1 cellular context compared by ENCODE assay signal in the genomic region with DNA sequence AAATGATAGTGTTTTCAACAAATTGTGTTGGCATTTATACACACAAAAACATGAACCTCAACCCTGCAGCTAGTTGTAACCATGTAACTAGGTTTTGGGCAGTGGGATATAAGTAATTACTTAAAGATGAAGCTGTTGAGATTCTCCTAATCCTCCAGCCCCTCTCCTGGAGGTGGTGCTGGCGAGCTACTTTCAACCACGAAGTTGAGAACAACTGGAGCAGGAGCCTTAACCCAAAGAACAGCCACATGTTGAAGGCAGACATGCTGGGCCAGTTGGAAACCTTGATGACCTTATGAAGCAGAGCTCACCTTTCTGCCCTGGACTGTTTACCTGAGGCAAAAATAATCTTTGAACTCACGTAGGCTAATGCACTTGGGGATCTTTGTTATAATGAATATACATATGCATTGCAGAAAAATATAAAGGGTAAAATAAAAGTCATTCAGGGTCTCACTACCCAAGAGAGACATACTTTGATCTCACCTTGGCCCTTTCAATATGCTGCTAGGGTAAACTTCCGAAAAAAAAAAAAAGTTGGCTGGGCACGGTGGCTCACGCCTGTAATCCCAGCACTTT.
A peak's percentile ranks its signal among the peaks of the same experiment; 100 is the strongest.
TF ChIP-seq lines count a peak whose summit lies in the region.

No MANE protein-coding gene starts in this region.

TF ChIP-seq in HepG2, 621 proteins besides CTCF, POLR2A, EP300 and RAD21 (continued from another document and continues in another):
- TF ChIP-seq, protein P1, sequence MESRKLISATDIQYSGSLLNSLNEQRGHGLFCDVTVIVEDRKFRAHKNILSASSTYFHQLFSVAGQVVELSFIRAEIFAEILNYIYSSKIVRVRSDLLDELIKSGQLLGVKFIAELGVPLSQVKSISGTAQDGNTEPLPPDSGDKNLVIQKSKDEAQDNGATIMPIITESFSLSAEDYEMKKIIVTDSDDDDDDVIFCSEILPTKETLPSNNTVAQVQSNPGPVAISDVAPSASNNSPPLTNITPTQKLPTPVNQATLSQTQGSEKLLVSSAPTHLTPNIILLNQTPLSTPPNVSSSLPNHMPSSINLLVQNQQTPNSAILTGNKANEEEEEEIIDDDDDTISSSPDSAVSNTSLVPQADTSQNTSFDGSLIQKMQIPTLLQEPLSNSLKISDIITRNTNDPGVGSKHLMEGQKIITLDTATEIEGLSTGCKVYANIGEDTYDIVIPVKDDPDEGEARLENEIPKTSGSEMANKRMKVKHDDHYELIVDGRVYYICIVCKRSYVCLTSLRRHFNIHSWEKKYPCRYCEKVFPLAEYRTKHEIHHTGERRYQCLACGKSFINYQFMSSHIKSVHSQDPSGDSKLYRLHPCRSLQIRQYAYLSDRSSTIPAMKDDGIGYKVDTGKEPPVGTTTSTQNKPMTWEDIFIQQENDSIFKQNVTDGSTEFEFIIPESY (CRISPR knock-in tag; IDR thresholded peaks at IDR 0.05) = 0 out of 2 replicates have a peak, but pooled peaks have one; percentile 31
- TF ChIP-seq ZNF460 (CRISPR knock-in tag; IDR thresholded peaks at IDR 0.05; ENCODE audit: borderline replicate concordance) = no peak
- no peak for TF ChIP-seq BRCA1 (CRISPR knock-in tag; IDR thresholded peaks at IDR 0.05)
- no peak for TF ChIP-seq ZSCAN22 (CRISPR knock-in tag; IDR thresholded peaks at IDR 0.05)
- TF ChIP-seq STAG1 (CRISPR knock-in tag; IDR thresholded peaks at IDR 0.05) = peak; percentile 99
- TF ChIP-seq, protein P2, sequence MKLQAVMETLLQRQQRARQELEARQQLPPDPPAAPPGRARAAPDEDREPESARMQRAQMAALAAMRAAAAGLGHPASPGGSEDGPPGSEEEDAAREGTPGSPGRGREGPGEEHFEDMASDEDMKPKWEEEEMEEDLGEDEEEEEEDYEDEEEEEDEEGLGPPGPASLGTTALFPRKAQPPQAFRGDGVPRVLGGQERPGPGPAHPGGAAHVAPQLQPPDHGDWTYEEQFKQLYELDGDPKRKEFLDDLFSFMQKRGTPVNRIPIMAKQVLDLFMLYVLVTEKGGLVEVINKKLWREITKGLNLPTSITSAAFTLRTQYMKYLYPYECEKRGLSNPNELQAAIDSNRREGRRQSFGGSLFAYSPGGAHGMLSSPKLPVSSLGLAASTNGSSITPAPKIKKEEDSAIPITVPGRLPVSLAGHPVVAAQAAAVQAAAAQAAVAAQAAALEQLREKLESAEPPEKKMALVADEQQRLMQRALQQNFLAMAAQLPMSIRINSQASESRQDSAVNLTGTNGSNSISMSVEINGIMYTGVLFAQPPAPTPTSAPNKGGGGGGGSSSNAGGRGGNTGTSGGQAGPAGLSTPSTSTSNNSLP (IDR thresholded peaks at IDR 0.05; ENCODE audit: low read depth, low read length) = no peak
- TF ChIP-seq SNRNP70 (IDR thresholded peaks at IDR 0.05; ENCODE audit: low read depth, low read length) = no peak
- TF ChIP-seq FOXK2 (IDR thresholded peaks at IDR 0.05) = no peak
- TF ChIP-seq CEBPG (CRISPR knock-in tag; IDR thresholded peaks at IDR 0.05) = peak; percentile 34; the same call in 1 of the 2 replicates
- TF ChIP-seq, protein P3, sequence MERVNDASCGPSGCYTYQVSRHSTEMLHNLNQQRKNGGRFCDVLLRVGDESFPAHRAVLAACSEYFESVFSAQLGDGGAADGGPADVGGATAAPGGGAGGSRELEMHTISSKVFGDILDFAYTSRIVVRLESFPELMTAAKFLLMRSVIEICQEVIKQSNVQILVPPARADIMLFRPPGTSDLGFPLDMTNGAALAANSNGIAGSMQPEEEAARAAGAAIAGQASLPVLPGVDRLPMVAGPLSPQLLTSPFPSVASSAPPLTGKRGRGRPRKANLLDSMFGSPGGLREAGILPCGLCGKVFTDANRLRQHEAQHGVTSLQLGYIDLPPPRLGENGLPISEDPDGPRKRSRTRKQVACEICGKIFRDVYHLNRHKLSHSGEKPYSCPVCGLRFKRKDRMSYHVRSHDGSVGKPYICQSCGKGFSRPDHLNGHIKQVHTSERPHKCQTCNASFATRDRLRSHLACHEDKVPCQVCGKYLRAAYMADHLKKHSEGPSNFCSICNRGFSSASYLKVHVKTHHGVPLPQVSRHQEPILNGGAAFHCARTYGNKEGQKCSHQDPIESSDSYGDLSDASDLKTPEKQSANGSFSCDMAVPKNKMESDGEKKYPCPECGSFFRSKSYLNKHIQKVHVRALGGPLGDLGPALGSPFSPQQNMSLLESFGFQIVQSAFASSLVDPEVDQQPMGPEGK (CRISPR knock-in tag; IDR thresholded peaks at IDR 0.05) = 0 out of 2 replicates have a peak, but pooled peaks have one; percentile 20
- no peak for TF ChIP-seq MTF1 (CRISPR knock-in tag; IDR thresholded peaks at IDR 0.05)
- 0 out of 2 replicates have a peak, but pooled peaks have one; percentile 24 for TF ChIP-seq MEF2D (CRISPR knock-in tag; IDR thresholded peaks at IDR 0.05)
- no peak for TF ChIP-seq NR2F2 (IDR thresholded peaks at IDR 0.05; ENCODE audit: borderline replicate concordance, low read depth)
- no peak for TF ChIP-seq ZNF713 (CRISPR knock-in tag; IDR thresholded peaks at IDR 0.05)
- TF ChIP-seq, protein P4, sequence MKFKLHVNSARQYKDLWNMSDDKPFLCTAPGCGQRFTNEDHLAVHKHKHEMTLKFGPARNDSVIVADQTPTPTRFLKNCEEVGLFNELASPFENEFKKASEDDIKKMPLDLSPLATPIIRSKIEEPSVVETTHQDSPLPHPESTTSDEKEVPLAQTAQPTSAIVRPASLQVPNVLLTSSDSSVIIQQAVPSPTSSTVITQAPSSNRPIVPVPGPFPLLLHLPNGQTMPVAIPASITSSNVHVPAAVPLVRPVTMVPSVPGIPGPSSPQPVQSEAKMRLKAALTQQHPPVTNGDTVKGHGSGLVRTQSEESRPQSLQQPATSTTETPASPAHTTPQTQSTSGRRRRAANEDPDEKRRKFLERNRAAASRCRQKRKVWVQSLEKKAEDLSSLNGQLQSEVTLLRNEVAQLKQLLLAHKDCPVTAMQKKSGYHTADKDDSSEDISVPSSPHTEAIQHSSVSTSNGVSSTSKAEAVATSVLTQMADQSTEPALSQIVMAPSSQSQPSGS (CRISPR knock-in tag; IDR thresholded peaks at IDR 0.05) = peak; percentile 31; the same call in 1 of the 2 replicates
- TF ChIP-seq NKX3-1 (CRISPR knock-in tag; IDR thresholded peaks at IDR 0.05) = no peak
- no peak for TF ChIP-seq ZNF143 (CRISPR knock-in tag; IDR thresholded peaks at IDR 0.05)
- TF ChIP-seq ZSCAN21 (CRISPR knock-in tag; IDR thresholded peaks at IDR 0.05; ENCODE audit: borderline replicate concordance) = no peak
- TF ChIP-seq, protein P5, sequence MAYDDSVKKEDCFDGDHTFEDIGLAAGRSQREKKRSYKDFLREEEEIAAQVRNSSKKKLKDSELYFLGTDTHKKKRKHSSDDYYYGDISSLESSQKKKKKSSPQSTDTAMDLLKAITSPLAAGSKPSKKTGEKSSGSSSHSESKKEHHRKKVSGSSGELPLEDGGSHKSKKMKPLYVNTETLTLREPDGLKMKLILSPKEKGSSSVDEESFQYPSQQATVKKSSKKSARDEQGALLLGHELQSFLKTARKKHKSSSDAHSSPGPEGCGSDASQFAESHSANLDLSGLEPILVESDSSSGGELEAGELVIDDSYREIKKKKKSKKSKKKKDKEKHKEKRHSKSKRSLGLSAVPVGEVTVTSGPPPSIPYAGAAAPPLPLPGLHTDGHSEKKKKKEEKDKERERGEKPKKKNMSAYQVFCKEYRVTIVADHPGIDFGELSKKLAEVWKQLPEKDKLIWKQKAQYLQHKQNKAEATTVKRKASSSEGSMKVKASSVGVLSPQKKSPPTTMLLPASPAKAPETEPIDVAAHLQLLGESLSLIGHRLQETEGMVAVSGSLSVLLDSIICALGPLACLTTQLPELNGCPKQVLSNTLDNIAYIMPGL (CRISPR knock-in tag; IDR thresholded peaks at IDR 0.05; ENCODE audit: borderline replicate concordance in 1 of 2, low read depth in 1 of 2) = peak; percentile 58 to 67; a peak in 3 of 4 replicates
- TF ChIP-seq FOXP1 (IDR thresholded peaks at IDR 0.05) = no peak
- no peak for TF ChIP-seq FOXP1 (CRISPR knock-in tag; IDR thresholded peaks at IDR 0.05)
- no peak for TF ChIP-seq NFIC (IDR thresholded peaks at IDR 0.05; ENCODE audit: low read length)
- no peak for TF ChIP-seq DNMT1 (CRISPR knock-in tag; IDR thresholded peaks at IDR 0.05)
- TF ChIP-seq, protein P6, sequence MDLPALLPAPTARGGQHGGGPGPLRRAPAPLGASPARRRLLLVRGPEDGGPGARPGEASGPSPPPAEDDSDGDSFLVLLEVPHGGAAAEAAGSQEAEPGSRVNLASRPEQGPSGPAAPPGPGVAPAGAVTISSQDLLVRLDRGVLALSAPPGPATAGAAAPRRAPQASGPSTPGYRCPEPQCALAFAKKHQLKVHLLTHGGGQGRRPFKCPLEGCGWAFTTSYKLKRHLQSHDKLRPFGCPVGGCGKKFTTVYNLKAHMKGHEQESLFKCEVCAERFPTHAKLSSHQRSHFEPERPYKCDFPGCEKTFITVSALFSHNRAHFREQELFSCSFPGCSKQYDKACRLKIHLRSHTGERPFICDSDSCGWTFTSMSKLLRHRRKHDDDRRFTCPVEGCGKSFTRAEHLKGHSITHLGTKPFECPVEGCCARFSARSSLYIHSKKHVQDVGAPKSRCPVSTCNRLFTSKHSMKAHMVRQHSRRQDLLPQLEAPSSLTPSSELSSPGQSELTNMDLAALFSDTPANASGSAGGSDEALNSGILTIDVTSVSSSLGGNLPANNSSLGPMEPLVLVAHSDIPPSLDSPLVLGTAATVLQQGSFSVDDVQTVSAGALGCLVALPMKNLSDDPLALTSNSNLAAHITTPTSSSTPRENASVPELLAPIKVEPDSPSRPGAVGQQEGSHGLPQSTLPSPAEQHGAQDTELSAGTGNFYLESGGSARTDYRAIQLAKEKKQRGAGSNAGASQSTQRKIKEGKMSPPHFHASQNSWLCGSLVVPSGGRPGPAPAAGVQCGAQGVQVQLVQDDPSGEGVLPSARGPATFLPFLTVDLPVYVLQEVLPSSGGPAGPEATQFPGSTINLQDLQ (CRISPR knock-in tag; IDR thresholded peaks at IDR 0.05) = no peak
- no peak for TF ChIP-seq NCOR1 (IDR thresholded peaks at IDR 0.05; ENCODE audit: borderline replicate concordance, low read length)
- TF ChIP-seq SSRP1 (CRISPR knock-in tag; IDR thresholded peaks at IDR 0.05) = no peak
- TF ChIP-seq BORCS8-MEF2B (CRISPR knock-in tag; IDR thresholded peaks at IDR 0.05) = no peak
- TF ChIP-seq POLR2G (IDR thresholded peaks at IDR 0.05; ENCODE audit: low read depth, low read length) = no peak
- TF ChIP-seq, protein P7, sequence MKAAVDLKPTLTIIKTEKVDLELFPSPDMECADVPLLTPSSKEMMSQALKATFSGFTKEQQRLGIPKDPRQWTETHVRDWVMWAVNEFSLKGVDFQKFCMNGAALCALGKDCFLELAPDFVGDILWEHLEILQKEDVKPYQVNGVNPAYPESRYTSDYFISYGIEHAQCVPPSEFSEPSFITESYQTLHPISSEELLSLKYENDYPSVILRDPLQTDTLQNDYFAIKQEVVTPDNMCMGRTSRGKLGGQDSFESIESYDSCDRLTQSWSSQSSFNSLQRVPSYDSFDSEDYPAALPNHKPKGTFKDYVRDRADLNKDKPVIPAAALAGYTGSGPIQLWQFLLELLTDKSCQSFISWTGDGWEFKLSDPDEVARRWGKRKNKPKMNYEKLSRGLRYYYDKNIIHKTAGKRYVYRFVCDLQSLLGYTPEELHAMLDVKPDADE (CRISPR knock-in tag; IDR thresholded peaks at IDR 0.05) = no peak
- peak; percentile 98 for TF ChIP-seq SMC3 (IDR thresholded peaks at IDR 0.05; ENCODE audit: low read length)
- TF ChIP-seq ZNF205 (CRISPR knock-in tag; IDR thresholded peaks at IDR 0.05) = no peak
- TF ChIP-seq JDP2 (CRISPR knock-in tag; IDR thresholded peaks at IDR 0.05; ENCODE audit: borderline replicate concordance) = no peak
- no peak for TF ChIP-seq ZNF510 (CRISPR knock-in tag; IDR thresholded peaks at IDR 0.05; ENCODE audit: low read depth)
- TF ChIP-seq ZNF552 (CRISPR knock-in tag; IDR thresholded peaks at IDR 0.05; ENCODE audit: borderline replicate concordance) = no peak
- no peak for TF ChIP-seq MED8 (CRISPR knock-in tag; IDR thresholded peaks at IDR 0.05; ENCODE audit: insufficient replicate concordance)
- no peak for TF ChIP-seq U2AF1 (optimal IDR thresholded peaks at IDR 0.05; ENCODE audit: low read depth, low read length)
- peak; percentile 33; the same call in 1 of the 2 replicates for TF ChIP-seq RXRB (CRISPR knock-in tag; IDR thresholded peaks at IDR 0.05; ENCODE audit: borderline replicate concordance)
- TF ChIP-seq TOPORS (CRISPR knock-in tag; IDR thresholded peaks at IDR 0.05) = no peak
- TF ChIP-seq POLR2AphosphoS5 (IDR thresholded peaks at IDR 0.05; ENCODE audit: low read depth, low read length) = no peak
- TF ChIP-seq ZSCAN25 (CRISPR knock-in tag; IDR thresholded peaks at IDR 0.05) = no peak
- TF ChIP-seq SRSF1 (optimal IDR thresholded peaks at IDR 0.05; ENCODE audit: low read depth, low read length) = no peak
- no peak for TF ChIP-seq GABPA (IDR thresholded peaks at IDR 0.05; ENCODE audit: low read depth, low read length)
- no peak for TF ChIP-seq GABPA (CRISPR knock-in tag; IDR thresholded peaks at IDR 0.05; ENCODE audit: low read depth)
- TF ChIP-seq TSC22D2 (CRISPR knock-in tag; IDR thresholded peaks at IDR 0.05; ENCODE audit: borderline replicate concordance) = peak; percentile 27; the same call in 1 of the 2 replicates
- TF ChIP-seq PHB2 (IDR thresholded peaks at IDR 0.05; ENCODE audit: partially characterized antibody) = no peak
- TF ChIP-seq ADNP (CRISPR knock-in tag; IDR thresholded peaks at IDR 0.05) = no peak
- no peak for TF ChIP-seq KLF6 (CRISPR knock-in tag; IDR thresholded peaks at IDR 0.05)
- TF ChIP-seq, protein P8, sequence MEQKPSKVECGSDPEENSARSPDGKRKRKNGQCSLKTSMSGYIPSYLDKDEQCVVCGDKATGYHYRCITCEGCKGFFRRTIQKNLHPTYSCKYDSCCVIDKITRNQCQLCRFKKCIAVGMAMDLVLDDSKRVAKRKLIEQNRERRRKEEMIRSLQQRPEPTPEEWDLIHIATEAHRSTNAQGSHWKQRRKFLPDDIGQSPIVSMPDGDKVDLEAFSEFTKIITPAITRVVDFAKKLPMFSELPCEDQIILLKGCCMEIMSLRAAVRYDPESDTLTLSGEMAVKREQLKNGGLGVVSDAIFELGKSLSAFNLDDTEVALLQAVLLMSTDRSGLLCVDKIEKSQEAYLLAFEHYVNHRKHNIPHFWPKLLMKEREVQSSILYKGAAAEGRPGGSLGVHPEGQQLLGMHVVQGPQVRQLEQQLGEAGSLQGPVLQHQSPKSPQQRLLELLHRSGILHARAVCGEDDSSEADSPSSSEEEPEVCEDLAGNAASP (CRISPR knock-in tag; IDR thresholded peaks at IDR 0.05; ENCODE audit: borderline replicate concordance) = 0 out of 2 replicates have a peak, but pooled peaks have one; percentile 11
- TF ChIP-seq ZNF709 (CRISPR knock-in tag; IDR thresholded peaks at IDR 0.05) = no peak
- TF ChIP-seq ARNTL (CRISPR knock-in tag; IDR thresholded peaks at IDR 0.05) = no peak
- TF ChIP-seq SMARCE1 (IDR thresholded peaks at IDR 0.05; ENCODE audit: borderline replicate concordance) = no peak
- no peak for TF ChIP-seq ARHGAP35 (CRISPR knock-in tag; IDR thresholded peaks at IDR 0.05; ENCODE audit: borderline replicate concordance)
- TF ChIP-seq ZNF562 (CRISPR knock-in tag; IDR thresholded peaks at IDR 0.05; ENCODE audit: borderline replicate concordance) = no peak
- peak; percentile 60; the same call in 1 of the 2 replicates for TF ChIP-seq ZNF12 (CRISPR knock-in tag; IDR thresholded peaks at IDR 0.05)
- peak; percentile 78; the same call in 1 of the 2 replicates for TF ChIP-seq ERF (CRISPR knock-in tag; IDR thresholded peaks at IDR 0.05)
- no peak for TF ChIP-seq ZSCAN30 (CRISPR knock-in tag; IDR thresholded peaks at IDR 0.05)
- no peak for TF ChIP-seq ISL2 (CRISPR knock-in tag; IDR thresholded peaks at IDR 0.05)
- TF ChIP-seq ZNF670 (CRISPR knock-in tag; IDR thresholded peaks at IDR 0.05; ENCODE audit: borderline replicate concordance) = no peak
- no peak for TF ChIP-seq ZNF790 (CRISPR knock-in tag; IDR thresholded peaks at IDR 0.05; ENCODE audit: borderline replicate concordance)
- TF ChIP-seq MIER3 (CRISPR knock-in tag; IDR thresholded peaks at IDR 0.05; ENCODE audit: borderline replicate concordance) = peak; percentile 52; the same call in 1 of the 2 replicates
- TF ChIP-seq ZNF607 (CRISPR knock-in tag; IDR thresholded peaks at IDR 0.05; ENCODE audit: borderline replicate concordance) = no peak
